ENCODE assay signal across 8 cellular contexts in the genomic region with DNA sequence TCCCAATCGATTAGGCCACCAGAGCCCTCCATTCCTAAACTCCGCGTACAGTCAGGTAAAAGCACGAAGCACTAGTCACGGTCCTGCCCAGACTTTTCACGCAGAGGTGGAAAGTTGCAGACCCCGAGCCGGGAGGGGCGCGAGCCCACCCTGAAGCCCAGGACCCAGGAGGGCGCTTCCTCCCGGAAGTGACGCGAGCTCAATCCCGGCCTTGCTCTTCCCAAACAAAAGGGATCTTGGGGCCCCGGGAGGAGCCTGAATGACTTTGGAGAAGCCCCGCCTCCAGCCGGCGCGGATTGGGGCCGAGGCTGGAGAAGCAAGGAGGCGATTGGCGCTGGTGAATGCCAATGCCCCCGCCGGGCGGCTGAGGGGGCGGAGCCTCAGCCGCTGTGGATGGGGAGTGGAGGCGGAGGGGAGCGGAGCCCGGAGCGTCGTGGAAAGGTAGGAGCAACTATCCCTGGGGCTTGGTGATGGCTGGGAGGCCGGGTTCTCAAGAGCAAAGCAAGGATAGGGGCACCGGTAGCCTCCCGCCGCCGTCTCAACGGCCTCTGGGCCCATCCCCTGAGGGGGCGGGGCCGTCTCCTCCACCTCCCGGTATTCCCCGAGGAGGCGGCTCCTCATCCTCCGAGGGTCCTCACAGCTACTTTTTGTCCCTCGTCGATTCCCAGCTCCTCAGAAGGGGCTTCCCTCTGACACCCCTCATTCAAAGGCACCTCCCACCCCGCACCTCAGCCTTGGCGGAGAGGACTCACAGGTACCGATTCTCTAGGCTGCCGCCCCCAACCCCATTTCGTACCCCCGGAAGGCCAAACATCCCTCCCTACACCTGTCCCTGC. TPM values are rescaled to one million over a fixed set of nuclear protein-coding genes. Genes with fewer than 3 reads are reported as not detected.
DNase-seq lines count a peak whose midpoint lies in the region; ATAC-seq and TF ChIP-seq lines count a peak whose summit lies in the region.

A gene with protein sequence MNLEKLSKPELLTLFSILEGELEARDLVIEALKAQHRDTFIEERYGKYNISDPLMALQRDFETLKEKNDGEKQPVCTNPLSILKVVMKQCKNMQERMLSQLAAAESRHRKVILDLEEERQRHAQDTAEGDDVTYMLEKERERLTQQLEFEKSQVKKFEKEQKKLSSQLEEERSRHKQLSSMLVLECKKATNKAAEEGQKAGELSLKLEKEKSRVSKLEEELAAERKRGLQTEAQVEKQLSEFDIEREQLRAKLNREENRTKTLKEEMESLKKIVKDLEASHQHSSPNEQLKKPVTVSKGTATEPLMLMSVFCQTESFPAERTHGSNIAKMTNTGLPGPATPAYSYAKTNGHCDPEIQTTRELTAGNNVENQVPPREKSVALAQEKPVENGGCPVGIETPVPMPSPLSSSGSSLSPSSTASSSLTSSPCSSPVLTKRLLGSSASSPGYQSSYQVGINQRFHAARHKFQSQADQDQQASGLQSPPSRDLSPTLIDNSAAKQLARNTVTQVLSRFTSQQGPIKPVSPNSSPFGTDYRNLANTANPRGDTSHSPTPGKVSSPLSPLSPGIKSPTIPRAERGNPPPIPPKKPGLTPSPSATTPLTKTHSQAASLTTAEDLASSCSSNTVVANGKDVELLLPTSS (plus strand): TSS at position 383 of the 836 bp plus-strand sequence. CDS start 19,952 bp downstream, outside the sequence.

- peak; percentile 94 for DNase-seq in DMS153 (lab: John Stamatoyannopoulos, UW)
- DNase-seq in Jurkat, Clone E6-1 (ENCODE audit: low read depth, low spot score) = peak; percentile 66
- DNase-seq in Peyer's patch = peak; percentile 89 to 97 (median 97)
- DNase-seq in activated T-helper 1 cell treated with anti-CD3 and anti-CD28 coated beads, Interleukin-2, amount 50 U/mL, for 16 hours (ENCODE audit: low read depth in 1 of 2, low spot score in 1 of 2) = peak; percentile 59 to 71
- peak; percentile 92 for DNase-seq in fibroblast of gingiva (ENCODE audit: low read depth)
- DNase-seq in naive thymus-derived CD4-positive, alpha-beta T cell = peak; percentile 40 to 83 (median 67)

- no peaks in the 10 kb centered on the region for H3K9me3 Mint-ChIP-seq in naive thymus-derived CD4-positive, alpha-beta T cell
- no peaks in the 10 kb centered on the region for H3K9me3 Mint-ChIP-seq in stimulated activated memory B cell treated with anti-CD40 and anti-IgM and Interleukin-4, amounts not matched to agents 10 μg/mL and 1 μg/mL and 100 μg/mL, for 72 hours

- peaks cover 13 to 26% (median 18%) of the 10 kb centered on the region in 5 donors for H3K27me3 Mint-ChIP-seq in naive thymus-derived CD4-positive, alpha-beta T cell
- no peaks in the 10 kb centered on the region for H3K27me3 Mint-ChIP-seq in stimulated activated memory B cell treated with anti-CD40 and anti-IgM and Interleukin-4, amounts not matched to agents 10 μg/mL and 1 μg/mL and 100 μg/mL, for 72 hours

- H3K4me3 ChIP-seq in Jurkat, Clone E6-1 (ENCODE audit: low read length) = peak within 1 kb of the TSS; percentile 94
- H3K4me3 ChIP-seq in Peyer's patch = peak within 1 kb of the TSS; percentile 70 to 93 (median 82)
- peak within 1 kb of the TSS; percentile 91 for H3K4me3 ChIP-seq in naive thymus-derived CD4-positive, alpha-beta T cell (ENCODE audit: low read length)

- peak within 1 kb of the TSS; percentile 76 to 96 (median 89) for H3K27ac ChIP-seq in Peyer's patch
- H3K27ac ChIP-seq in naive thymus-derived CD4-positive, alpha-beta T cell (ENCODE audit: low read depth, low read length) = peak within 1 kb of the TSS; percentile 32

- H3K27me3 ChIP-seq in Peyer's patch = no peaks in the 10 kb centered on the region
- peaks cover 0 to 3% of the 10 kb centered on the region in 2 donors for H3K27me3 ChIP-seq in naive thymus-derived CD4-positive, alpha-beta T cell (ENCODE audit: control insufficient read depth in 2 of 2, insufficient read depth in 2 of 2, low read length in 2 of 2)

- ATAC-seq in GM21717 (IDR thresholded peaks at IDR 0.05; ENCODE audit: unreplicated experiment) = peak; percentile 79
- peak; percentile 95 for ATAC-seq in naive thymus-derived CD4-positive, alpha-beta T cell
- ATAC-seq in stimulated activated memory B cell treated with anti-CD40 and anti-IgM and Interleukin-4, amounts not matched to agents 10 μg/mL and 1 μg/mL and 100 μg/mL, for 72 hours = peak; percentile 92

- no peaks in the 10 kb centered on the region for H3K36me3 ChIP-seq in Peyer's patch
- no peaks in the 10 kb centered on the region for H3K36me3 ChIP-seq in naive thymus-derived CD4-positive, alpha-beta T cell (ENCODE audit: control insufficient read depth in 2 of 3, insufficient read depth in 3 of 3, low read length in 3 of 3)

- H3K4me1 Mint-ChIP-seq in naive thymus-derived CD4-positive, alpha-beta T cell = peaks cover 13 to 37% (median 20%) of the 10 kb centered on the region in 7 donors
- peaks cover 57% of the 10 kb centered on the region for H3K4me1 Mint-ChIP-seq in stimulated activated memory B cell treated with anti-CD40 and anti-IgM and Interleukin-4, amounts not matched to agents 10 μg/mL and 1 μg/mL and 100 μg/mL, for 72 hours

- TF ChIP-seq POLR2A in Peyer's patch (IDR thresholded peaks at IDR 0.05) = peak in 1 of 2 donors; percentile 75

- CTCF ChIA-PET in naive thymus-derived CD4-positive, alpha-beta T cell (lab: Charles Lee) = interaction anchor here (0.9 to 1.5 kb wide), 3 partner anchors 24 to 67 kb away, joined by 3 to 6 read pairs (median 3); no protein-coding TSS in a partner anchor

- H3K36me3 Mint-ChIP-seq in naive thymus-derived CD4-positive, alpha-beta T cell = no peaks in the 10 kb centered on the region
- H3K36me3 Mint-ChIP-seq in stimulated activated memory B cell treated with anti-CD40 and anti-IgM and Interleukin-4, amounts not matched to agents 10 μg/mL and 1 μg/mL and 100 μg/mL, for 72 hours = no peaks in the 10 kb centered on the region

- POLR2A ChIA-PET in naive thymus-derived CD4-positive, alpha-beta T cell (lab: Charles Lee) = no interaction called here

- no peak for TF ChIP-seq CTCF in Peyer's patch (IDR thresholded peaks at IDR 0.05)

- intact Hi-C loops in naive thymus-derived CD4-positive, alpha-beta T cell (cut with micrococcal nuclease) = loop anchor here (1.0 to 10.0 kb wide), 8 partner anchors 223 to 1539 kb away; a partner anchor contains a TSS

- peak within 1 kb of the TSS; percentile 80 to 95 (median 92) for H3K4me3 Mint-ChIP-seq in naive thymus-derived CD4-positive, alpha-beta T cell
- peak within 1 kb of the TSS; percentile 98 for H3K4me3 Mint-ChIP-seq in stimulated activated memory B cell treated with anti-CD40 and anti-IgM and Interleukin-4, amounts not matched to agents 10 μg/mL and 1 μg/mL and 100 μg/mL, for 72 hours

- H3K4me1 ChIP-seq in Peyer's patch = peaks cover 0 to 53% (median 9%) of the 10 kb centered on the region in 4 donors
- peaks cover 7 to 14% of the 10 kb centered on the region in 2 donors for H3K4me1 ChIP-seq in naive thymus-derived CD4-positive, alpha-beta T cell (ENCODE audit: control insufficient read depth in 2 of 2, insufficient read depth in 2 of 2, low read length in 2 of 2)

- H3K27ac Mint-ChIP-seq in naive thymus-derived CD4-positive, alpha-beta T cell = peak within 1 kb of the TSS in 8 of 9 donors; percentile 6 to 88 (median 60)
- peak within 1 kb of the TSS; percentile 78 for H3K27ac Mint-ChIP-seq in stimulated activated memory B cell treated with anti-CD40 and anti-IgM and Interleukin-4, amounts not matched to agents 10 μg/mL and 1 μg/mL and 100 μg/mL, for 72 hours

- no peaks in the 10 kb centered on the region for H3K9me3 ChIP-seq in Peyer's patch
- no peaks in the 10 kb centered on the region for H3K9me3 ChIP-seq in naive thymus-derived CD4-positive, alpha-beta T cell (ENCODE audit: control insufficient read depth in 2 of 3, low read length in 3 of 3)

RNA-seq across cellular contexts. Expression of the gene that starts here (rescaled TPM):
- polyA plus RNA-seq in Jurkat, Clone E6-1 (2012; ENCODE audit: insufficient read depth, insufficient read length) = 4.0 TPM
- 10 to 100 TPM; 28.4 to 81.7 (median 59.1) TPM for total RNA-seq in Peyer's patch
- total RNA-seq in naive thymus-derived CD4-positive, alpha-beta T cell = 1 to 10 TPM in 2 of 5 experiments, under 1 TPM in 3; 0.32 to 1.8 (median 0.90) TPM
- polyA plus RNA-seq in naive thymus-derived CD4-positive, alpha-beta T cell = not detected

Comparison
In these comparisons a context has a peak if more than half of its experiments do, and no peak if none do; other contexts are left out.
1. Peak in every context shown above with its lines: DNase-seq, ATAC-seq, H3K4me3 ChIP-seq and H3K27ac ChIP-seq.
2. RNA of the gene that starts here (total RNA-seq): 28.4 to 81.7 TPM in Peyer's patch; 0.32 to 1.8 TPM in naive thymus-derived CD4-positive, alpha-beta T cell; every median in the first group is over 10 times any median in the second.